Comparison of ENCODE assay signal across 9 cellular contexts in the genomic region with DNA sequence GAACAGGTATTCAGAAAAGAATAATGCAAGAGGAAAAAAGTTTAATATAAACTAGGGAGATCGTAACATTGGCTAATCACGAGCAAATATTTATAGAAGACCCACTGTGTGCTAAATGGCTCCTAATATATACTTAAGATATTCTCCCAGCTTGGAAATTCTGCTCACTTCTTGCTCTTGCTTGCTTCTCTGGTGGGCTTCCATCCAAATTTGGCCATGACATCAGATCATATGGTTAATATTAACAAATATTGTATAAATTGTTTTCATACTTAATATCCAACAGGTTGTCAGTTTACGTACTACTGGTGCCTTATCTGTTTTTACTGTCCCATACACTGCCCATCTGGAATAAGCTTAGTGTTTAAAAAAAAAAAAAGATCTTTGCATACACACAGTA. TPM values are rescaled to one million over a fixed set of nuclear protein-coding genes. Genes with fewer than 3 reads are reported as not detected.
DNase-seq lines count a peak whose midpoint lies in the region; ATAC-seq and TF ChIP-seq lines count a peak whose summit lies in the region.
"Had no signal": no experiment of that assay in that cellular context is flagged by ENCODE, and none has a peak within 500 bp of the region (broad histone marks: within the 10 kb centered on the region; RNA-seq: fewer than 3 reads in every experiment).

No MANE protein-coding gene starts in this region.

- no peaks in the 10 kb centered on the region for H3K27me3 Mint-ChIP-seq in activated CD8-positive, alpha-beta memory T cell treated with anti-CD3 and anti-CD28 coated beads, Interleukin-2, amount 10 ng/mL, durations not matched to agents 7 days and 5 days

- no peak for ATAC-seq in activated CD8-positive, alpha-beta memory T cell treated with anti-CD3 and anti-CD28 coated beads, Interleukin-2, amount 10 ng/mL, durations not matched to agents 7 days and 5 days
- ATAC-seq in left lung, result no peak
- no peak for ATAC-seq in HG02970 (IDR thresholded peaks at IDR 0.05; ENCODE audit: low FRiP score, unreplicated experiment)

- peak overlapping the region; percentile 92 for H3K4me3 Mint-ChIP-seq in activated CD8-positive, alpha-beta memory T cell treated with anti-CD3 and anti-CD28 coated beads, Interleukin-2, amount 10 ng/mL, durations not matched to agents 7 days and 5 days

- no peaks in the 10 kb centered on the region for H3K9me3 Mint-ChIP-seq in activated CD8-positive, alpha-beta memory T cell treated with anti-CD3 and anti-CD28 coated beads, Interleukin-2, amount 10 ng/mL, durations not matched to agents 7 days and 5 days (ENCODE audit: low read depth)

- H3K36me3 Mint-ChIP-seq in activated CD8-positive, alpha-beta memory T cell treated with anti-CD3 and anti-CD28 coated beads, Interleukin-2, amount 10 ng/mL, durations not matched to agents 7 days and 5 days, result peaks cover 38% of the 10 kb centered on the region

- H3K36me3 ChIP-seq in left lung (peaks cover 0 to 36% of the 10 kb centered on the region in 2 donors), tibial artery (peaks cover 0 to 9% (median 6%) of the 10 kb centered on the region in 3 donors)

- no peak for TF ChIP-seq CTCF in left lung (IDR thresholded peaks at IDR 0.05)
- no peak for TF ChIP-seq CTCF in tibial artery (IDR thresholded peaks at IDR 0.05)

- H3K27ac ChIP-seq in angular gyrus (ENCODE audit: low read depth, low read length) (peak overlapping the region; percentile 100), left lung (peak overlapping the region; percentile 95 to 99), tibial artery (peak overlapping the region; percentile 97 to 98)

- H3K27ac Mint-ChIP-seq in activated CD8-positive, alpha-beta memory T cell treated with anti-CD3 and anti-CD28 coated beads, Interleukin-2, amount 10 ng/mL, durations not matched to agents 7 days and 5 days, result peak overlapping the region; percentile 98

- H3K4me1 ChIP-seq in left lung, result peaks cover 16 to 58% of the 10 kb centered on the region in 2 donors
- H3K4me1 ChIP-seq in tibial artery, result peaks cover 0 to 57% (median 31%) of the 10 kb centered on the region in 4 donors

- DNase-seq in activated CD8-positive, alpha-beta memory T cell treated with anti-CD3 and anti-CD28 coated beads, Interleukin-2, amount 10 ng/mL, durations not matched to agents 7 days and 5 days, result no peak
- no peak for DNase-seq in activated CD8-positive, alpha-beta memory T cell treated with anti-CD3 and anti-CD28 coated beads, Interleukin-2, amount 50 U/mL, for 48 hours
- DNase-seq in left lung (no peak), tibial artery (no peak), pons (ENCODE audit: low spot score) (no peak)
- DNase-seq in activated effector memory CD4-positive, alpha-beta T cell treated with anti-CD3 and anti-CD28 coated beads, Interleukin-2, amount 50 U/mL, for 16 hours, result no peak
- DNase-seq: NCI-H1048 had no signal

- H3K4me3 ChIP-seq in left lung, result peak overlapping the region; percentile 64 to 74
- H3K4me3 ChIP-seq in tibial artery, result peak overlapping the region; percentile 65 to 72

- intact Hi-C loops in left lung (cut with DNase I) (no loop called here), tibial artery (cut with DNase I; ENCODE audit: low total_unique reads) (no loop called here)

- H3K9me3 ChIP-seq in left lung (no peaks in the 10 kb centered on the region), tibial artery (no peaks in the 10 kb centered on the region)

- no peaks in the 10 kb centered on the region for H3K27me3 ChIP-seq in left lung
- H3K27me3 ChIP-seq in tibial artery, result no peaks in the 10 kb centered on the region

- peaks cover 58% of the 10 kb centered on the region for H3K4me1 Mint-ChIP-seq in activated CD8-positive, alpha-beta memory T cell treated with anti-CD3 and anti-CD28 coated beads, Interleukin-2, amount 10 ng/mL, durations not matched to agents 7 days and 5 days

- CTCF ChIA-PET in activated CD8-positive, alpha-beta memory T cell treated with anti-CD3 and anti-CD28 coated beads, Interleukin-2, amount 10 ng/mL, durations not matched to agents 7 days and 5 days (lab: Charles Lee), result interaction anchor here (0.9 to 5.3 kb wide), 9 partner anchors 10 to 206 kb away, joined by 3 to 49 read pairs (median 6); partner anchors contain the start of gene HNRNPU

RNA-seq across cellular contexts. Expression of gene COX20, which starts 1.1 kb away (rescaled TPM):
- 10 to 100 TPM; 21.6 to 26.3 TPM for total RNA-seq in activated CD8-positive, alpha-beta memory T cell treated with anti-CD3 and anti-CD28 coated beads, Interleukin-2, amount 10 ng/mL, durations not matched to agents 7 days and 5 days
- total RNA-seq in left lung, result 10 to 100 TPM; 27.1 to 31.4 TPM

RNA-seq across cellular contexts. Expression of gene HNRNPU, which starts 27.7 kb away (rescaled TPM):
- total RNA-seq in activated CD8-positive, alpha-beta memory T cell treated with anti-CD3 and anti-CD28 coated beads, Interleukin-2, amount 10 ng/mL, durations not matched to agents 7 days and 5 days, result 100 to 1,000 TPM; 410 to 503 TPM
- total RNA-seq in left lung, result 100 to 1,000 TPM; 248 to 263 TPM
